Comparison of ENCODE assay signal across 26 cellular contexts in the genomic region with DNA sequence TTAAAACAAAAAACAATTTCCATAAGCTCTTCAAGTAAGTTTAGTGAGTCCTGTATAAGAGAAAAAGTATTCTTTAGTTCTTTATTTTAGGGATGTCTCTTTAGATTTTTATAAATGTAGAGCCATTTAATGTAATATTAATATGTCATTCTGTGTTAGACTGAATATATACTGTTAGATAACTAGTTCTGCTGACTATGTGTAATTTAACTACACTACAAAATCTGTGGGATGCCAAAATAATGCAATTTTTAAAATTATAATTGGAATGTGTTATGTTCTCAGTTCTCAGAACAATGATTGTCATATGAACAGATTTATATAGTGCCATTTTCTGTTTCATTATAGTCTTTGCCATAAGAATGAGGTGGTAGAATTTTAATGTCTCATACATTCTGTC.
A peak's percentile ranks its signal among the peaks of the same experiment; 100 is the strongest.
DNase-seq lines count a peak whose midpoint lies in the region; ATAC-seq, FAIRE-seq and TF ChIP-seq lines count a peak whose summit lies in the region.
"Had no signal": no experiment of that assay in that cellular context is flagged by ENCODE, and none has a peak within 500 bp of the region (broad histone marks: within the 10 kb centered on the region; RNA-seq: fewer than 3 reads in every experiment).

No MANE protein-coding gene starts in this region.

- H4K20me1 ChIP-seq in K562 (replicated peaks; ENCODE audit: control insufficient read depth, insufficient read depth, low read length): no peaks in the 10 kb centered on the region
- H4K20me1 ChIP-seq: BLaER1 had no signal

- no peaks in the 10 kb centered on the region for H3K4me1 ChIP-seq in A549
- H3K4me1 ChIP-seq in K562 (replicated peaks in 1 of 2; ENCODE audit: control insufficient read depth in 2 of 2, insufficient read depth in 2 of 2, low read length in 2 of 2): no peaks in the 10 kb centered on the region
- H3K4me1 ChIP-seq in upper lobe of left lung: no peaks in the 10 kb centered on the region
- H3K4me1 ChIP-seq: BLaER1 had no signal

- intact Hi-C loops in K562 (cut with micrococcal nuclease): no loop called here

- no peak for TF ChIP-seq RAD21 in A549 (conservative IDR thresholded peaks at IDR 0.05 in 1 of 2, IDR thresholded peaks at IDR 0.05 in 1 of 2)
- no peak for TF ChIP-seq RAD21 in K562 (CRISPR knock-in tag; conservative IDR thresholded peaks at IDR 0.05 in 1 of 2, IDR thresholded peaks at IDR 0.05 in 1 of 2)

- TF ChIP-seq EP300 in A549 (IDR thresholded peaks at IDR 0.05) (no peak), K562 (IDR thresholded peaks at IDR 0.05; ENCODE audit: low read length) (no peak), upper lobe of left lung (IDR thresholded peaks at IDR 0.05) (no peak)

- no peaks in the 10 kb centered on the region for H3K9me1 ChIP-seq in K562 (ENCODE audit: control insufficient read depth, insufficient read depth, low read length)

- no peak overlapping the region for H3K9ac ChIP-seq in K562 (ENCODE audit: insufficient read depth in 1 of 2, low read depth in 2 of 2, low read length in 2 of 2)
- H3K9ac ChIP-seq: BLaER1 had no signal

- H3K27me3 ChIP-seq in K562 (ENCODE audit: control insufficient read depth in 2 of 2, insufficient read depth in 2 of 2, low read length in 2 of 2): no peaks in the 10 kb centered on the region
- no peaks in the 10 kb centered on the region for H3K27me3 ChIP-seq in upper lobe of left lung
- H3K27me3 ChIP-seq: BE2C, BLaER1 had no signal

- H3K27ac ChIP-seq in A549 (no peak overlapping the region), K562 (ENCODE audit: extremely low read depth, low read depth, low read length) (no peak overlapping the region), upper lobe of left lung (no peak overlapping the region)
- H3K27ac ChIP-seq: BLaER1 had no signal

- CTCF ChIA-PET in A549 (lab: Yijun Ruan, JAX) (no interaction called here), K562 (lab: Yijun Ruan, JAX; ENCODE audit: low intra/inter-chr PET ratio) (no interaction called here)
- CTCF ChIA-PET in activated naive CD4-positive, alpha-beta T cell treated with anti-CD3 and anti-CD28 coated beads, Interleukin-2, amount 10 ng/mL, durations not matched to agents 7 days and 5 days (lab: Charles Lee): interaction anchor here (0.6 kb wide), 1 partner anchor 291 kb away, joined by 3 read pairs; no protein-coding TSS in a partner anchor

- DNase-seq in A549 (ENCODE audit: low read depth in 1 of 2, low spot score in 1 of 2) (no peak), K562 (ENCODE audit: extremely low read depth in 1 of 4, low spot score in 3 of 4) (no peak), upper lobe of left lung (no peak), erythroblast (lab: John Stamatoyannopoulos, UW) (no peak)
- no peak for DNase-seq in activated naive CD4-positive, alpha-beta T cell treated with anti-CD3 and anti-CD28 coated beads, Interleukin-2, amount 10 ng/mL, durations not matched to agents 7 days and 5 days
- DNase-seq: 8988T; ACHN; BE2C; C1 segment of cervical spinal cord; CD4-positive, alpha-beta memory T cell; CD4-positive, CD25-positive, alpha-beta regulatory T cell; CD8-positive, alpha-beta memory T cell; COR-L47; DMS 273 treated with DMSO at 0.1 percent for 48 hours; DMS153; DMS53; DMS79; DND-41; EL; GDM1 had no signal

- H2AFZ ChIP-seq in K562 (ENCODE audit: low read depth, low read length): no peak overlapping the region

- H3K4me1 Mint-ChIP-seq in activated naive CD4-positive, alpha-beta T cell treated with anti-CD3 and anti-CD28 coated beads, Interleukin-2, amount 10 ng/mL, durations not matched to agents 7 days and 5 days: no peaks in the 10 kb centered on the region
- H3K4me1 Mint-ChIP-seq: CD14-positive monocyte; CD4-positive, alpha-beta memory T cell; CD4-positive, CD25-positive, alpha-beta regulatory T cell; CD8-positive, alpha-beta memory T cell had no signal

- FAIRE-seq in A204.1 (lab: Jason Lieb, UNC) (peak; percentile 27), A549 (lab: Jason Lieb, UNC) (no peak), K562 (lab: Jason Lieb, UNC) (no peak)
- FAIRE-seq: GM12878, GM12892, GM18507 had no signal

- no peaks in the 10 kb centered on the region for H3K79me2 ChIP-seq in K562 (ENCODE audit: control insufficient read depth, insufficient read depth, low read length)

- POLR2A ChIA-PET in A549 (lab: Yijun Ruan, JAX): no interaction called here
- POLR2A ChIA-PET in K562 (lab: Yijun Ruan, JAX): no interaction called here

- TF ChIP-seq POLR2A in A549 (IDR thresholded peaks at IDR 0.05; ENCODE audit: low read length) (no peak), K562 (conservative IDR thresholded peaks at IDR 0.05) (no peak), upper lobe of left lung (IDR thresholded peaks at IDR 0.05) (no peak), erythroblast (IDR thresholded peaks at IDR 0.05; ENCODE audit: low read length) (no peak)

- H3K4me2 ChIP-seq in A549: no peak overlapping the region
- H3K4me2 ChIP-seq in K562 (ENCODE audit: insufficient read depth, low read length): no peak overlapping the region
- H3K4me2 ChIP-seq: BLaER1 had no signal

- H3K4me3 ChIP-seq in A549 (no peak overlapping the region), K562 (no peak overlapping the region), upper lobe of left lung (no peak overlapping the region)
- H3K4me3 ChIP-seq: BLaER1, GM12878 had no signal

- peaks cover 2% of the 10 kb centered on the region for H3K9me3 Mint-ChIP-seq in activated naive CD4-positive, alpha-beta T cell treated with anti-CD3 and anti-CD28 coated beads, Interleukin-2, amount 10 ng/mL, durations not matched to agents 7 days and 5 days

- ATAC-seq in A549 (no peak), K562 (no peak), upper lobe of left lung (ENCODE audit: low FRiP score in 2 of 2) (no peak)
- ATAC-seq: GM12878 had no signal

- in situ Hi-C loops in K562 (cut with MboI): no loop called here

- no peak for TF ChIP-seq CTCF in A549 (IDR thresholded peaks at IDR 0.05)
- no peak for TF ChIP-seq CTCF in K562 (IDR thresholded peaks at IDR 0.05 in 2 of 3, conservative IDR thresholded peaks at IDR 0.05 in 1 of 3; ENCODE audit: insufficient read depth in 2 of 3, low read depth in 1 of 3, low read length in 3 of 3)
- no peak for TF ChIP-seq CTCF in upper lobe of left lung (IDR thresholded peaks at IDR 0.05)

- H3K36me3 Mint-ChIP-seq in activated naive CD4-positive, alpha-beta T cell treated with anti-CD3 and anti-CD28 coated beads, Interleukin-2, amount 10 ng/mL, durations not matched to agents 7 days and 5 days: no peaks in the 10 kb centered on the region
- H3K36me3 Mint-ChIP-seq: CD14-positive monocyte; CD4-positive, alpha-beta memory T cell; CD4-positive, CD25-positive, alpha-beta regulatory T cell; CD8-positive, alpha-beta memory T cell had no signal

- no TSS peak for BruUV-seq in K562 (replicated peaks; lab: Mats Ljungman, UMichigan)

- H3K27ac Mint-ChIP-seq in activated naive CD4-positive, alpha-beta T cell treated with anti-CD3 and anti-CD28 coated beads, Interleukin-2, amount 10 ng/mL, durations not matched to agents 7 days and 5 days: no peak overlapping the region
- H3K27ac Mint-ChIP-seq: CD14-positive monocyte; CD4-positive, alpha-beta memory T cell; CD4-positive, CD25-positive, alpha-beta regulatory T cell; CD8-positive, alpha-beta memory T cell had no signal

- no peak overlapping the region for H3K4me3 Mint-ChIP-seq in activated naive CD4-positive, alpha-beta T cell treated with anti-CD3 and anti-CD28 coated beads, Interleukin-2, amount 10 ng/mL, durations not matched to agents 7 days and 5 days
- H3K4me3 Mint-ChIP-seq: CD14-positive monocyte; CD4-positive, alpha-beta memory T cell; CD4-positive, CD25-positive, alpha-beta regulatory T cell; CD8-positive, alpha-beta memory T cell had no signal

- H3K27me3 Mint-ChIP-seq in activated naive CD4-positive, alpha-beta T cell treated with anti-CD3 and anti-CD28 coated beads, Interleukin-2, amount 10 ng/mL, durations not matched to agents 7 days and 5 days: no peaks in the 10 kb centered on the region
- H3K27me3 Mint-ChIP-seq: CD4-positive, alpha-beta memory T cell; CD4-positive, CD25-positive, alpha-beta regulatory T cell; CD8-positive, alpha-beta memory T cell had no signal

- no peaks in the 10 kb centered on the region for H3K9me3 ChIP-seq in A549
- no peaks in the 10 kb centered on the region; the same call in 1 of the 2 replicates for H3K9me3 ChIP-seq in K562 (replicated peaks; ENCODE audit: control insufficient read depth, insufficient read depth, low read depth, low read length)
- no peaks in the 10 kb centered on the region for H3K9me3 ChIP-seq in upper lobe of left lung
- H3K9me3 ChIP-seq: BLaER1 had no signal

- H3K36me3 ChIP-seq in K562 (ENCODE audit: control insufficient read depth, insufficient read depth, low read length) (no peaks in the 10 kb centered on the region), upper lobe of left lung (no peaks in the 10 kb centered on the region)
- H3K36me3 ChIP-seq: BE2C, BLaER1 had no signal

TF ChIP-seq in A549, 52 proteins besides CTCF, POLR2A, EP300 and RAD21:
- TF ChIP-seq MAFK (IDR thresholded peaks at IDR 0.05; ENCODE audit: partially characterized antibody) (peak; percentile 48), KDM5A (IDR thresholded peaks at IDR 0.05) (no peak), RFX5 (IDR thresholded peaks at IDR 0.05) (no peak)

TF ChIP-seq in K562, 482 proteins besides CTCF, POLR2A, EP300 and RAD21 (continues in another document):
- TF ChIP-seq JUNB (CRISPR knock-in tag; conservative IDR thresholded peaks at IDR 0.05) (no peak), MAFK (IDR thresholded peaks at IDR 0.05; ENCODE audit: low read length) (peak; percentile 12; the same call in 1 of the 2 replicates), MAFF (IDR thresholded peaks at IDR 0.05; ENCODE audit: low read length) (peak; percentile 15; the same call in 1 of the 2 replicates), STAG1 (CRISPR knock-in tag; IDR thresholded peaks at IDR 0.05; ENCODE audit: borderline replicate concordance) (no peak), TEAD4 (IDR thresholded peaks at IDR 0.05; ENCODE audit: low read length) (no peak), TEAD4 (CRISPR knock-in tag; IDR thresholded peaks at IDR 0.05; ENCODE audit: borderline replicate concordance) (no peak), HMGN3 (IDR thresholded peaks at IDR 0.05; ENCODE audit: borderline replicate concordance, extremely low read depth, insufficient read length, low read depth, low read length) (no peak), IFI16 (CRISPR knock-in tag; IDR thresholded peaks at IDR 0.05) (no peak), NCOA1 (IDR thresholded peaks at IDR 0.05; ENCODE audit: low read depth) (no peak), NFYB (IDR thresholded peaks at IDR 0.05; ENCODE audit: extremely low read depth, insufficient read length) (no peak), ZNF551 (CRISPR knock-in tag; IDR thresholded peaks at IDR 0.05) (no peak), ZNF24 (IDR thresholded peaks at IDR 0.05) (no peak), ZNF316 (IDR thresholded peaks at IDR 0.05) (peak; percentile 50)
